In the genomic region with DNA sequence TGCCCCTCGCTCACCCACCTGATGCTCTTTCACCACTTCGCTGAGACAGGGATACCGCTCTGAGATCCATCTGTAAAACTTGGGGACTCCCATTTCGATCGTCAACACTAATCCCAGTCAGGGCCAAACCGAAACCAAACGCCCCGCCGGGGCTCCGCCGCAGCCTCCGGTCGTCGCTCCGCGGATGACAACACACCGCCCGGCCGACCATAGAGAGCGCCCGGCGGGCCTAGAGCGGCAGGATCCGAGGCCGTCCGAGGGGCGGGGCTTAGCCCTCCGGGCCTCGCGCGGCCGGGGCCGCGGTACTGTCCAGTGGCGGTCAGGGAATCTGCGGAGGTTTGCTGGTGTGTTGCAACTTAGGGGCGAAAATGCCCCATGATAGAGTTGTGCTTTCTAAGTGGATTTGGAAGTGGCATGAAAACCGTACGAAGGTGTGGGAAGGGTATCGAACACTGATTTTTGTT, we compare ENCODE assay signal across 8 cellular contexts.
A peak's percentile ranks its signal among the peaks of the same experiment; 100 is the strongest.
DNase-seq lines count a peak whose midpoint lies in the region; ATAC-seq and TF ChIP-seq lines count a peak whose summit lies in the region.

Gene XRN1, minus strand, starts transcription at position 186 of the 464 bp plus-strand sequence. Its CDS starts 93 bp downstream, at position 93.

- H3K27ac Mint-ChIP-seq in activated naive CD4-positive, alpha-beta T cell treated with anti-CD3 and anti-CD28 coated beads, Interleukin-2, amount 50 U/mL, for 24 hours = peak within 1 kb of the TSS; percentile 100

- peak within 1 kb of the TSS; percentile 90 for H3K4me3 ChIP-seq in GM08714 (ENCODE audit: low read length)

- peak; percentile 89 for DNase-seq in NCI-H1092 treated with DMSO at 0.1 percent for 48 hours (lab: John Stamatoyannopoulos, UW)
- DNase-seq in globus pallidus (ENCODE audit: low spot score) = peak; percentile 88
- DNase-seq in nucleus accumbens (lab: John Stamatoyannopoulos, UW) = peak in 55 of 56 donors; percentile 22 to 93 (median 82)
- peak; percentile 93 for DNase-seq in superior temporal gyrus (ENCODE audit: extremely low spot score)

- peak within 1 kb of the TSS; percentile 99 for H3K4me3 Mint-ChIP-seq in activated naive CD4-positive, alpha-beta T cell treated with anti-CD3 and anti-CD28 coated beads, Interleukin-2, amount 50 U/mL, for 24 hours

- ATAC-seq in HG02588 (IDR thresholded peaks at IDR 0.05; ENCODE audit: unreplicated experiment) = peak; percentile 87
- ATAC-seq in SK-N-SH treated with all-trans-retinoic acid at 6 μM for 48 hours = peak; percentile 99

- no peaks in the 10 kb centered on the region for H3K27me3 Mint-ChIP-seq in activated naive CD4-positive, alpha-beta T cell treated with anti-CD3 and anti-CD28 coated beads, Interleukin-2, amount 50 U/mL, for 24 hours

- peaks cover 44% of the 10 kb centered on the region for H3K4me1 Mint-ChIP-seq in activated naive CD4-positive, alpha-beta T cell treated with anti-CD3 and anti-CD28 coated beads, Interleukin-2, amount 50 U/mL, for 24 hours

- peaks cover 17% of the 10 kb centered on the region for H3K36me3 Mint-ChIP-seq in activated naive CD4-positive, alpha-beta T cell treated with anti-CD3 and anti-CD28 coated beads, Interleukin-2, amount 50 U/mL, for 24 hours

- H3K9me3 Mint-ChIP-seq in activated naive CD4-positive, alpha-beta T cell treated with anti-CD3 and anti-CD28 coated beads, Interleukin-2, amount 50 U/mL, for 24 hours = no peaks in the 10 kb centered on the region

TF ChIP-seq in SK-N-SH treated with all-trans-retinoic acid at 6 μM for 48 hours, 23 proteins besides CTCF, POLR2A, EP300 and RAD21:
- TF ChIP-seq ZFP3 (CRISPR knock-in tag; IDR thresholded peaks at IDR 0.05) = peak; percentile 64; the same call in 1 of the 2 replicates
- 0 out of 2 replicates have a peak, but pooled peaks have one; percentile 47 for TF ChIP-seq GLIS3 (CRISPR knock-in tag; IDR thresholded peaks at IDR 0.05)
- no peak for TF ChIP-seq ZC3H10 (CRISPR knock-in tag; IDR thresholded peaks at IDR 0.05)
- TF ChIP-seq PPARA (CRISPR knock-in tag; IDR thresholded peaks at IDR 0.05; ENCODE audit: borderline replicate concordance) = no peak
TF ChIP-seq in SK-N-SH treated with all-trans-retinoic acid at 6 μM for 48 hours: peak in this region for 2.

Comparison
In these comparisons a context has a peak if more than half of its experiments do, and no peak if none do; other contexts are left out.
1. Peak in every context shown above with its lines: DNase-seq, ATAC-seq and H3K4me3 ChIP-seq.